Comparison of ENCODE assay signal across 30 cellular contexts in the genomic region with DNA sequence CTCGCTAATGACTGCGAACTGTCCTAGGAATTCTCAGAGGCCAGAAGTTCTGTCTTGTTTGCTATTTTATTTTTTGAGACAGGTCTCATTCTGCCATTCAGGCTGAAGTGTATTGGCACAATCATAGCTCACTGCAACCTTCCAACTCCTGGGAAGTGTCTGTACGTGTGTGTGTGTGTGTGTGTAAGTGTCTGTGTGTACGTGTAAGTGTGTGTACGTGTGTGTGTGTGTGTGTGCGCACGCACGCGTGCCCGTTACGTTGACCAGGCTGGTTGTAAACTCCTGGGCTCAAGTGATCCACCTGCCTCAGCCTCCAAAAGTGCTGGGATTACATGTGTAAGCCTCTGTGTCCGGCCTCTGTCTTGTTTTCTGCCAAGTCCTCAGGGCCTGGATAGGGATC.
"Had no signal": no experiment of that assay in that cellular context is flagged by ENCODE, and none has a peak within 500 bp of the region (broad histone marks: within the 10 kb centered on the region; RNA-seq: fewer than 3 reads in every experiment).

No MANE protein-coding gene starts in this region.

- H3K27me3 ChIP-seq: body of pancreas, colonic mucosa, esophagus muscularis mucosa, foreskin keratinocyte, gastroesophageal sphincter had no signal

- ATAC-seq: activated CD4-positive, CD25-positive, alpha-beta regulatory T cell treated with anti-CD3 and anti-CD28 coated beads, Interleukin-2, amount 50 U/mL, for 24 hours; activated CD8-positive, alpha-beta T cell treated with anti-CD3 and anti-CD28 coated beads for 36 hours; activated T-cell treated with anti-CD3 and anti-CD28 coated beads, Interleukin-2, amount 50 U/mL, for 4 hours; activated T-helper 17 cell treated with anti-CD3 and anti-CD28 coated beads, Interleukin-2, amount 50 U/mL, for 72 hours; body of pancreas; foreskin keratinocyte; gastroesophageal sphincter; T-helper 17 cell had no signal

- H3K4me1 Mint-ChIP-seq: activated B cell treated with CpG ODN at 0.5 μM for 24 hours, endodermal cell had no signal

- H3K4me3 ChIP-seq: body of pancreas, colonic mucosa, esophagus muscularis mucosa, gastroesophageal sphincter had no signal

- H3K27ac Mint-ChIP-seq: activated B cell treated with CpG ODN at 0.5 μM for 24 hours; activated CD8-positive, alpha-beta T cell treated with anti-CD3 and anti-CD28 coated beads for 36 hours; activated naive CD8-positive, alpha-beta T cell; activated T-helper 17 cell treated with anti-CD3 and anti-CD28 coated beads, Interleukin-2, amount 50 U/mL, for 72 hours; T-helper 17 cell; T-helper 2 cell treated with Interferon-gamma antibody and Interleukin-4, amounts not matched to agents 5 μg/mL and 100 μg/mL, for 36 hours had no signal

- H3K9me3 ChIP-seq: body of pancreas, colonic mucosa, esophagus muscularis mucosa, gastroesophageal sphincter had no signal

- H3K27ac ChIP-seq: body of pancreas, colonic mucosa, esophagus muscularis mucosa, foreskin keratinocyte, gastroesophageal sphincter, WERI-Rb-1 had no signal

- H3K27me3 Mint-ChIP-seq: activated B cell treated with CpG ODN at 0.5 μM for 24 hours; activated CD8-positive, alpha-beta T cell treated with anti-CD3 and anti-CD28 coated beads for 36 hours; activated naive CD8-positive, alpha-beta T cell; activated T-helper 17 cell treated with anti-CD3 and anti-CD28 coated beads, Interleukin-2, amount 50 U/mL, for 72 hours; T-helper 17 cell had no signal

- H3K9me3 Mint-ChIP-seq: activated B cell treated with CpG ODN at 0.5 μM for 24 hours; activated CD8-positive, alpha-beta T cell treated with anti-CD3 and anti-CD28 coated beads for 36 hours; activated T-cell treated with anti-CD3 and anti-CD28 coated beads, Interleukin-2, amount 50 U/mL, for 4 hours; activated T-helper 17 cell treated with anti-CD3 and anti-CD28 coated beads, Interleukin-2, amount 50 U/mL, for 72 hours; endodermal cell; T-helper 2 cell treated with Interferon-gamma antibody and Interleukin-4, amounts not matched to agents 5 μg/mL and 100 μg/mL, for 36 hours had no signal

- H3K4me3 Mint-ChIP-seq: activated B cell treated with CpG ODN at 0.5 μM for 24 hours; activated CD8-positive, alpha-beta T cell treated with anti-CD3 and anti-CD28 coated beads for 36 hours; activated naive CD8-positive, alpha-beta T cell; activated T-cell treated with anti-CD3 and anti-CD28 coated beads, Interleukin-2, amount 50 U/mL, for 4 hours; activated T-helper 17 cell treated with anti-CD3 and anti-CD28 coated beads, Interleukin-2, amount 50 U/mL, for 72 hours; endodermal cell; T-helper 17 cell; T-helper 2 cell treated with Interferon-gamma antibody and Interleukin-4, amounts not matched to agents 5 μg/mL and 100 μg/mL, for 36 hours had no signal

- DNase-seq: activated B cell treated with CpG ODN at 0.5 μM for 24 hours; activated CD4-positive, alpha-beta T cell treated with anti-CD3 and anti-CD28 coated beads for 48 hours; activated CD4-positive, alpha-beta T cell treated with anti-CD3 and anti-CD28 coated beads, Interleukin-2, amount 50 U/mL, for 1 hour; activated CD4-positive, alpha-beta T cell treated with anti-CD3 and anti-CD28 coated beads, Interleukin-2, amount 50 U/mL, for 48 hours; activated CD8-positive, alpha-beta memory T cell treated with anti-CD3 and anti-CD28 coated beads for 24 hours; activated CD8-positive, alpha-beta T cell treated with anti-CD3 and anti-CD28 coated beads for 36 hours; activated effector memory CD4-positive, alpha-beta T cell treated with Interleukin-2 at 50 U/mL for 16 hours; activated gamma-delta T cell treated with Interleukin-2 at 50 U/mL for 16 hours; activated naive CD4-positive, alpha-beta T cell treated with anti-CD3 and anti-CD28 coated beads, Interleukin-2, amount 50 U/mL, for 16 hours; activated naive CD4-positive, alpha-beta T cell treated with Interleukin-2 at 50 U/mL for 16 hours; activated T-cell treated with anti-CD3 and anti-CD28 coated beads, Interleukin-2, amount 50 U/mL, for 4 hours; amniotic stem cell; anterior cingulate cortex; body of pancreas; caudate nucleus; colonic mucosa; effector memory CD4-positive, alpha-beta T cell; endodermal cell; erythroblast; foreskin keratinocyte; T-helper 1 cell; T-helper 17 cell; T1000; WERI-Rb-1 had no signal

- H3K4me1 ChIP-seq: body of pancreas, colonic mucosa, foreskin keratinocyte, gastroesophageal sphincter had no signal

- H3K36me3 Mint-ChIP-seq: activated naive CD8-positive, alpha-beta T cell had no signal
